22 cellular contexts compared by ENCODE assay signal in the genomic region with DNA sequence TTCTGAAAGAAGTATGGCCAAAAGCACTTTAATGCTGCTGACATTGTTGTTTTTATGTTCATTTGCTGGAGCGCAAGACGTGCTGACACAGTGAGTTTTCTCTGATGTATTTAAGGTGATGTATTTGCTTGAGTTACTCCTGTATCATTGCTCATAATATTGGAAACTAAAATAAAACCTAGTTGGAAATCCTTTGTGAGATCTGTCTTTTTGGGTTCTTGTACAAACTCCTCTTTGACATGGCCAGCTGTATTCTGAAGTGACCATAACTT. TPM values are rescaled to one million over a fixed set of nuclear protein-coding genes. Genes with fewer than 3 reads are reported as not detected.
DNase-seq lines count a peak whose midpoint lies in the region; ATAC-seq, FAIRE-seq and TF ChIP-seq lines count a peak whose summit lies in the region.
"Had no signal": no experiment of that assay in that cellular context is flagged by ENCODE, and none has a peak within 500 bp of the region (broad histone marks: within the 10 kb centered on the region; RNA-seq: fewer than 3 reads in every experiment).

No MANE protein-coding gene starts in this region.

- CTCF ChIA-PET in HepG2 (lab: Yijun Ruan, JAX; ENCODE audit: low intra/inter-chr PET ratio, low total read pairs), result no interaction called here
- CTCF ChIA-PET in SK-N-SH (lab: Yijun Ruan, JAX), result interaction anchor here (0.6 to 0.8 kb wide), 2 partner anchors 14 to 113 kb away, joined by 3 read pairs; no protein-coding TSS in a partner anchor

- no peak overlapping the region for H2AFZ ChIP-seq in HepG2 (ENCODE audit: low read length)
- no peak overlapping the region for H2AFZ ChIP-seq in SK-N-SH (ENCODE audit: low read depth)

- TF ChIP-seq RAD21 in HepG2 (CRISPR knock-in tag; IDR thresholded peaks at IDR 0.05) (no peak), SK-N-SH (IDR thresholded peaks at IDR 0.05; ENCODE audit: low read length) (no peak)

- DNase-seq in HepG2 (ENCODE audit: low spot score) (no peak), right lobe of liver (no peak), SK-N-SH (no peak), caudate nucleus (lab: John Stamatoyannopoulos, UW) (no peak), NCI-H1092 (lab: John Stamatoyannopoulos, UW) (no peak), HTR-8/SVneo (ENCODE audit: insufficient read length, low spot score) (no peak)
- DNase-seq in stimulated activated effector memory CD8-positive, alpha-beta T cell treated with anti-CD3 and anti-CD28 coated beads, Interleukin-12 subunit alpha, Interleukin-12 subunit beta, amount 100 ng/mL, for 72 hours (ENCODE audit: low spot score in 2 of 2), result no peak
- DNase-seq: COR-L47; H7; left colon; mesendoderm; naive thymus-derived CD8-positive, alpha-beta T cell; NCI-H1105 treated with DMSO at 0.1 percent for 48 hours; NCI-H2081; NCI-H510A; NK-92 treated with Interleukin-12 subunit alpha and Interleukin-12 subunit beta, amount 100 ng/mL, for 24 hours; stimulated activated CD4-positive, alpha-beta T cell treated with anti-CD3 and anti-CD28 coated beads, Interleukin-4, amount 100 ng/mL, for 1 hour; upper lobe of left lung had no signal

- POLR2A ChIA-PET in HepG2 (lab: Yijun Ruan, JAX), result interaction anchor here (1.3 kb wide), 1 partner anchor 33 kb away, joined by 3 read pairs; the partner anchor contains the start of gene MFN2
- POLR2A ChIA-PET in SK-N-SH (lab: Yijun Ruan, JAX), result no interaction called here

- no peak for TF ChIP-seq CTCF in HepG2 (CRISPR knock-in tag; IDR thresholded peaks at IDR 0.05)
- TF ChIP-seq CTCF in right lobe of liver (IDR thresholded peaks at IDR 0.05), result no peak
- no peak for TF ChIP-seq CTCF in SK-N-SH (IDR thresholded peaks at IDR 0.05)

- peaks cover 29% of the 10 kb centered on the region for H3K4me1 Mint-ChIP-seq in stimulated activated effector memory CD8-positive, alpha-beta T cell treated with anti-CD3 and anti-CD28 coated beads, Interleukin-12 subunit alpha, Interleukin-12 subunit beta, amount 100 ng/mL, for 72 hours

- peak overlapping the region; percentile 51 for H3K4me3 Mint-ChIP-seq in stimulated activated effector memory CD8-positive, alpha-beta T cell treated with anti-CD3 and anti-CD28 coated beads, Interleukin-12 subunit alpha, Interleukin-12 subunit beta, amount 100 ng/mL, for 72 hours
- H3K4me3 Mint-ChIP-seq: dendritic cell treated with granulocyte-macrophage colony-stimulating factor and Interleukin-4, amounts not matched to agents 40 ng/mL and 50 ng/mL, for 4 days; naive thymus-derived CD8-positive, alpha-beta T cell had no signal

- H3K27ac ChIP-seq in HepG2 (ENCODE audit: extremely low read length, insufficient read depth, low read length) (no peak overlapping the region), right lobe of liver (no peak overlapping the region), SK-N-SH (ENCODE audit: low read depth in 2 of 2, low read length in 1 of 2) (peak overlapping the region in 1 of 2 experiments; percentile 72; a peak in 2 of 4 replicates), caudate nucleus (ENCODE audit: low read depth, low read length) (peak overlapping the region; percentile 81)
- H3K27ac ChIP-seq: cardiac muscle cell had no signal

- ATAC-seq in HepG2, result no peak
- no peak for ATAC-seq in right lobe of liver
- no peak for ATAC-seq in stimulated activated effector memory CD8-positive, alpha-beta T cell treated with anti-CD3 and anti-CD28 coated beads, Interleukin-12 subunit alpha, Interleukin-12 subunit beta, amount 100 ng/mL, for 72 hours
- ATAC-seq: left colon; naive thymus-derived CD8-positive, alpha-beta T cell; Panc1 had no signal

- BruUV-seq in HepG2 (replicated peaks; lab: Mats Ljungman, UMichigan), result no TSS peak

- intact Hi-C loops in HepG2 (cut with micrococcal nuclease; ENCODE audit: unreplicated experiment), result no loop called here
- intact Hi-C loops in right lobe of liver (cut with DNase I), result no loop called here

- H3K9ac ChIP-seq in HepG2 (ENCODE audit: insufficient read depth, low read depth, low read length), result no peak overlapping the region
- peak overlapping the region; percentile 10; the same call in 1 of the 2 replicates for H3K9ac ChIP-seq in SK-N-SH

- H3K9me3 ChIP-seq in HepG2 (ENCODE audit: low read length), result no peaks in the 10 kb centered on the region
- no peaks in the 10 kb centered on the region for H3K9me3 ChIP-seq in right lobe of liver
- H3K9me3 ChIP-seq in SK-N-SH, result no peaks in the 10 kb centered on the region
- H3K9me3 ChIP-seq: upper lobe of left lung had no signal

- FAIRE-seq in HepG2 (lab: Jason Lieb, UNC) (no peak), HTR-8/SVneo (lab: Jason Lieb, UNC) (no peak)

- H3K36me3 Mint-ChIP-seq in stimulated activated effector memory CD8-positive, alpha-beta T cell treated with anti-CD3 and anti-CD28 coated beads, Interleukin-12 subunit alpha, Interleukin-12 subunit beta, amount 100 ng/mL, for 72 hours, result peaks cover 41% of the 10 kb centered on the region

- in situ Hi-C loops in HepG2 (cut with HindIII; ENCODE audit: extremely low pct_ligation_motif_present, low pct_unique_long_range_greater_than_20kb), result no loop called here

- H3K4me2 ChIP-seq in HepG2 (ENCODE audit: low read depth, low read length), result no peak overlapping the region
- 0 out of 2 replicates have a peak overlapping the region, but pooled peaks have one; percentile 4 for H3K4me2 ChIP-seq in SK-N-SH
- H3K4me2 ChIP-seq: smooth muscle cell had no signal

- H3K36me3 ChIP-seq in HepG2 (replicated peaks in 1 of 2; ENCODE audit: control insufficient read depth in 1 of 2, insufficient read depth in 2 of 2, low read length in 2 of 2), result peaks cover 23 to 37% of the 10 kb centered on the region in 2 experiments
- H3K36me3 ChIP-seq in right lobe of liver, result peaks cover 0 to 42% (median 15%) of the 10 kb centered on the region in 4 donors
- peaks cover 4 to 33% of the 10 kb centered on the region in 2 experiments for H3K36me3 ChIP-seq in SK-N-SH (replicated peaks in 1 of 2; ENCODE audit: control insufficient read depth in 1 of 2, insufficient read depth in 2 of 2, low read length in 1 of 2)

- no peaks in the 10 kb centered on the region for H3K9me2 ChIP-seq in SK-N-SH

- TF ChIP-seq POLR2A in HepG2 (IDR thresholded peaks at IDR 0.05; ENCODE audit: insufficient read depth in 1 of 2, low read depth in 2 of 2, low read length in 2 of 2), result no peak
- TF ChIP-seq POLR2A in right lobe of liver (IDR thresholded peaks at IDR 0.05), result no peak

- peak overlapping the region; percentile 93 for H3K27ac Mint-ChIP-seq in stimulated activated effector memory CD8-positive, alpha-beta T cell treated with anti-CD3 and anti-CD28 coated beads, Interleukin-12 subunit alpha, Interleukin-12 subunit beta, amount 100 ng/mL, for 72 hours
- H3K27ac Mint-ChIP-seq: dendritic cell treated with granulocyte-macrophage colony-stimulating factor and Interleukin-4, amounts not matched to agents 40 ng/mL and 50 ng/mL, for 4 days had no signal

- H3K4me3 ChIP-seq in HepG2 (replicated peaks in 1 of 3; ENCODE audit: insufficient read depth in 1 of 3, low read depth in 2 of 3, low read length in 3 of 3) (no peak overlapping the region), right lobe of liver (no peak overlapping the region), SK-N-SH (ENCODE audit: low read depth in 2 of 2, low read length in 1 of 2) (no peak overlapping the region)
- H3K4me3 ChIP-seq: cardiac muscle cell, smooth muscle cell, upper lobe of left lung had no signal

- H3K79me2 ChIP-seq in HepG2 (ENCODE audit: insufficient read depth, low read length), result no peaks in the 10 kb centered on the region
- no peaks in the 10 kb centered on the region for H3K79me2 ChIP-seq in SK-N-SH (ENCODE audit: insufficient read depth)

- no peaks in the 10 kb centered on the region for H3K9me3 Mint-ChIP-seq in stimulated activated effector memory CD8-positive, alpha-beta T cell treated with anti-CD3 and anti-CD28 coated beads, Interleukin-12 subunit alpha, Interleukin-12 subunit beta, amount 100 ng/mL, for 72 hours
- H3K9me3 Mint-ChIP-seq: dendritic cell treated with granulocyte-macrophage colony-stimulating factor and Interleukin-4, amounts not matched to agents 40 ng/mL and 50 ng/mL, for 4 days; naive thymus-derived CD8-positive, alpha-beta T cell had no signal

- TF ChIP-seq EP300 in HepG2 (IDR thresholded peaks at IDR 0.05; ENCODE audit: low read depth in 2 of 2, low read length in 2 of 2), result no peak
- no peak for TF ChIP-seq EP300 in HepG2 (CRISPR knock-in tag; IDR thresholded peaks at IDR 0.05; ENCODE audit: borderline replicate concordance)
- no peak for TF ChIP-seq EP300 in SK-N-SH (IDR thresholded peaks at IDR 0.05; ENCODE audit: borderline replicate concordance in 1 of 2, low read depth in 1 of 2, low read length in 1 of 2)

- H3F3A ChIP-seq in SK-N-SH (replicated peaks; ENCODE audit: insufficient read depth), result peaks cover 23% of the 10 kb centered on the region

- no peaks in the 10 kb centered on the region for H4K20me1 ChIP-seq in HepG2 (ENCODE audit: insufficient read depth, low read length)
- H4K20me1 ChIP-seq in SK-N-SH (ENCODE audit: insufficient read depth), result peaks cover 5% of the 10 kb centered on the region; the same call in 1 of the 2 replicates

- WGBS in HepG2 (ENCODE audit: low lambda C conversion rate), result 100% methylated on average over 2 of the region's 2 CpGs
- 81% methylated on average over 2 of the region's 2 CpGs for WGBS in right lobe of liver (ENCODE audit: insufficient coverage, low coverage, low lambda C conversion rate, missing lambda C conversion rate)
- WGBS in SK-N-SH (ENCODE audit: low lambda C conversion rate), result 93% methylated on average over 2 of the region's 2 CpGs

- H3K4me1 ChIP-seq in HepG2 (ENCODE audit: insufficient read depth, low read length) (no peaks in the 10 kb centered on the region), right lobe of liver (no peaks in the 10 kb centered on the region), SK-N-SH (ENCODE audit: control insufficient read depth in 1 of 2, insufficient read depth in 2 of 2, low read depth in 1 of 2, low read length in 1 of 2) (peaks cover 0 to 9% of the 10 kb centered on the region in 2 experiments; a peak in 2 of 4 replicates)

- H3K27me3 ChIP-seq in HepG2 (ENCODE audit: control insufficient read depth in 1 of 2, insufficient read depth in 2 of 2, low read length in 2 of 2), result no peaks in the 10 kb centered on the region
- no peaks in the 10 kb centered on the region for H3K27me3 ChIP-seq in right lobe of liver
- no peaks in the 10 kb centered on the region for H3K27me3 ChIP-seq in SK-N-SH (ENCODE audit: insufficient read depth)
- H3K27me3 ChIP-seq: cardiac muscle cell, upper lobe of left lung had no signal

RNA-seq across cellular contexts. Expression of gene MIIP, which starts 6.0 kb away (rescaled TPM):
- total RNA-seq in HepG2 (2016; rRNA removed; fragmentation: Illumina TruSeq; extraction: Trizol), result 23.6 and 35.2 TPM in 2 replicates
- total RNA-seq in HepG2 (2016; cell fraction: cytosol; rRNA removed; fragmentation: Illumina TruSeq; extraction: Trizol; ENCODE audit: low read depth), result 52.3 and 57.6 TPM in 2 replicates
- 21.8 and 38.2 TPM in 2 replicates for total RNA-seq in HepG2 (2016; cell fraction: insoluble cytoplasmic fraction; rRNA removed; fragmentation: Illumina TruSeq; extraction: Trizol)
- total RNA-seq in HepG2 (2016; cell fraction: membrane; rRNA removed; fragmentation: Illumina TruSeq; extraction: Trizol), result 42.3 and 49.9 TPM in 2 replicates
- 27.2 and 31.9 TPM in 2 replicates for total RNA-seq in HepG2 (2016; cell fraction: nucleus; rRNA removed; fragmentation: Illumina TruSeq; extraction: Trizol)
- polyA plus RNA-seq in HepG2 (2011; rRNA removed), result 23.0 and 31.1 TPM in 2 replicates
- 11.2 and 20.9 TPM in 2 replicates for polyA plus RNA-seq in HepG2 (2011; cell fraction: cytosol; rRNA removed)
- 166 and 217 TPM in 2 replicates for polyA plus RNA-seq in HepG2 (2011; cell fraction: nucleus; rRNA removed)
- polyA plus RNA-seq in HepG2 (2012), result 9.1 and 20.3 TPM in 2 replicates
- 34.0 and 38.2 TPM in 2 replicates for polyA plus RNA-seq in HepG2 (2016; cell fraction: cytosol; fragmentation: Illumina TruSeq; extraction: Trizol; ENCODE audit: low read depth)
- 17.3 and 17.8 TPM in 2 replicates for polyA plus RNA-seq in HepG2 (2016; cell fraction: insoluble cytoplasmic fraction; fragmentation: Illumina TruSeq; extraction: Trizol; ENCODE audit: low read depth)
- 27.7 and 34.3 TPM in 2 replicates for polyA plus RNA-seq in HepG2 (2016; cell fraction: membrane; fragmentation: Illumina TruSeq; extraction: Trizol; ENCODE audit: low read depth)
- 63.8 and 70.7 TPM in 2 replicates for polyA plus RNA-seq in HepG2 (2016; cell fraction: nucleus; fragmentation: Illumina TruSeq; extraction: Trizol; ENCODE audit: insufficient read depth, low read depth)
- polyA minus RNA-seq in HepG2 (2011; rRNA and poly(A)+ RNA removed; ENCODE audit: low replicate concordance), result 17.1 and 28.4 TPM in 2 replicates
- 6.1 and 8.6 TPM in 2 replicates for polyA minus RNA-seq in HepG2 (2011; cell fraction: cytosol; rRNA and poly(A)+ RNA removed)
- 11.1 and 14.7 TPM in 2 replicates for polyA minus RNA-seq in HepG2 (2011; cell fraction: nucleus; rRNA and poly(A)+ RNA removed)
- total RNA-seq in right lobe of liver, result 10 to 100 TPM in 5 of 6 experiments, 1 to 10 TPM in 1; 7.6 to 19.7 (median 12.1) TPM
- polyA plus RNA-seq in SK-N-SH (2012; rRNA removed), result 24.0 and 25.6 TPM in 2 replicates
- 6.1 and 11.1 TPM in 2 replicates for polyA plus RNA-seq in SK-N-SH (2012; cell fraction: cytosol; rRNA removed)
- polyA plus RNA-seq in SK-N-SH (2012; cell fraction: nucleus; rRNA removed), result 128 and 148 TPM in 2 replicates

RNA-seq across cellular contexts. Expression of gene MFN2, which starts 33.0 kb away (rescaled TPM):
- 60.9 and 76.3 TPM in 2 replicates for total RNA-seq in HepG2 (2016; rRNA removed; fragmentation: Illumina TruSeq; extraction: Trizol)
- 7.7 and 8.0 TPM in 2 replicates for total RNA-seq in HepG2 (2016; cell fraction: cytosol; rRNA removed; fragmentation: Illumina TruSeq; extraction: Trizol; ENCODE audit: low read depth)
- total RNA-seq in HepG2 (2016; cell fraction: insoluble cytoplasmic fraction; rRNA removed; fragmentation: Illumina TruSeq; extraction: Trizol), result 61.5 and 70.2 TPM in 2 replicates
- 31.8 and 32.8 TPM in 2 replicates for total RNA-seq in HepG2 (2016; cell fraction: membrane; rRNA removed; fragmentation: Illumina TruSeq; extraction: Trizol)
- total RNA-seq in HepG2 (2016; cell fraction: nucleus; rRNA removed; fragmentation: Illumina TruSeq; extraction: Trizol), result 38.7 and 39.7 TPM in 2 replicates
- 38.7 and 41.0 TPM in 2 replicates for polyA plus RNA-seq in HepG2 (2011; rRNA removed)
- polyA plus RNA-seq in HepG2 (2011; cell fraction: cytosol; rRNA removed), result 31.7 and 32.9 TPM in 2 replicates
- 49.1 and 52.9 TPM in 2 replicates for polyA plus RNA-seq in HepG2 (2011; cell fraction: nucleus; rRNA removed)
- polyA plus RNA-seq in HepG2 (2012), result 42.4 and 55.4 TPM in 2 replicates
- 4.0 and 4.2 TPM in 2 replicates for polyA plus RNA-seq in HepG2 (2016; cell fraction: cytosol; fragmentation: Illumina TruSeq; extraction: Trizol; ENCODE audit: low read depth)
- polyA plus RNA-seq in HepG2 (2016; cell fraction: insoluble cytoplasmic fraction; fragmentation: Illumina TruSeq; extraction: Trizol; ENCODE audit: low read depth), result 52.2 and 60.5 TPM in 2 replicates
- polyA plus RNA-seq in HepG2 (2016; cell fraction: membrane; fragmentation: Illumina TruSeq; extraction: Trizol; ENCODE audit: low read depth), result 14.0 and 14.3 TPM in 2 replicates
- polyA plus RNA-seq in HepG2 (2016; cell fraction: nucleus; fragmentation: Illumina TruSeq; extraction: Trizol; ENCODE audit: insufficient read depth, low read depth), result 45.1 and 48.2 TPM in 2 replicates
- 83.9 and 88.4 TPM in 2 replicates for polyA minus RNA-seq in HepG2 (2011; rRNA and poly(A)+ RNA removed; ENCODE audit: low replicate concordance)
- 26.6 and 33.4 TPM in 2 replicates for polyA minus RNA-seq in HepG2 (2011; cell fraction: cytosol; rRNA and poly(A)+ RNA removed)
- polyA minus RNA-seq in HepG2 (2011; cell fraction: nucleus; rRNA and poly(A)+ RNA removed), result 22.5 and 40.8 TPM in 2 replicates
- 10 to 100 TPM; 46.2 to 64.0 (median 61.7) TPM for total RNA-seq in right lobe of liver
- 43.2 and 46.1 TPM in 2 replicates for polyA plus RNA-seq in SK-N-SH (2012; rRNA removed)
- 31.0 and 37.2 TPM in 2 replicates for polyA plus RNA-seq in SK-N-SH (2012; cell fraction: cytosol; rRNA removed)
- 56.3 and 62.9 TPM in 2 replicates for polyA plus RNA-seq in SK-N-SH (2012; cell fraction: nucleus; rRNA removed)

RNA-seq across cellular contexts. Expression of gene TNFRSF8, which starts 49.9 kb away (rescaled TPM):
- not detected in 2 replicates for total RNA-seq in HepG2 (2016; rRNA removed; fragmentation: Illumina TruSeq; extraction: Trizol)
- not detected in 2 replicates for total RNA-seq in HepG2 (2016; cell fraction: cytosol; rRNA removed; fragmentation: Illumina TruSeq; extraction: Trizol; ENCODE audit: low read depth)
- not detected in 2 replicates for total RNA-seq in HepG2 (2016; cell fraction: insoluble cytoplasmic fraction; rRNA removed; fragmentation: Illumina TruSeq; extraction: Trizol)
- total RNA-seq in HepG2 (2016; cell fraction: membrane; rRNA removed; fragmentation: Illumina TruSeq; extraction: Trizol), result not detected in 2 replicates
- total RNA-seq in HepG2 (2016; cell fraction: nucleus; rRNA removed; fragmentation: Illumina TruSeq; extraction: Trizol), result not detected in 2 replicates
- not detected in 2 replicates for polyA plus RNA-seq in HepG2 (2011; rRNA removed)
- polyA plus RNA-seq in HepG2 (2011; cell fraction: cytosol; rRNA removed), result not detected in 2 replicates
- polyA plus RNA-seq in HepG2 (2011; cell fraction: nucleus; rRNA removed), result not detected in 2 replicates
- polyA plus RNA-seq in HepG2 (2012), result not detected in 2 replicates
- polyA plus RNA-seq in HepG2 (2016; cell fraction: cytosol; fragmentation: Illumina TruSeq; extraction: Trizol; ENCODE audit: low read depth), result not detected in 2 replicates
- polyA plus RNA-seq in HepG2 (2016; cell fraction: insoluble cytoplasmic fraction; fragmentation: Illumina TruSeq; extraction: Trizol; ENCODE audit: low read depth), result not detected in 2 replicates
- not detected in 2 replicates for polyA plus RNA-seq in HepG2 (2016; cell fraction: membrane; fragmentation: Illumina TruSeq; extraction: Trizol; ENCODE audit: low read depth)
- not detected in 2 replicates for polyA plus RNA-seq in HepG2 (2016; cell fraction: nucleus; fragmentation: Illumina TruSeq; extraction: Trizol; ENCODE audit: insufficient read depth, low read depth)
- polyA minus RNA-seq in HepG2 (2011; rRNA and poly(A)+ RNA removed; ENCODE audit: low replicate concordance), result 0.30 TPM in 1 of 2 replicates, not detected in the other
- polyA minus RNA-seq in HepG2 (2011; cell fraction: cytosol; rRNA and poly(A)+ RNA removed), result not detected in 2 replicates
- polyA minus RNA-seq in HepG2 (2011; cell fraction: nucleus; rRNA and poly(A)+ RNA removed), result not detected in 2 replicates
- under 1 TPM in 5 of 6 experiments, not detected in 1; 0.12 to 0.29 (median 0.19) TPM for total RNA-seq in right lobe of liver
- 0.07 TPM in 1 of 2 replicates, not detected in the other for polyA plus RNA-seq in SK-N-SH (2012; rRNA removed)
- 0.03 TPM in 1 of 2 replicates, not detected in the other for polyA plus RNA-seq in SK-N-SH (2012; cell fraction: cytosol; rRNA removed)
- polyA plus RNA-seq in SK-N-SH (2012; cell fraction: nucleus; rRNA removed), result 0.04 and 0.08 TPM in 2 replicates
- total RNA-seq: naive thymus-derived CD8-positive, alpha-beta T cell had no signal
- polyA plus RNA-seq: cardiac muscle cell; naive thymus-derived CD8-positive, alpha-beta T cell had no signal
